In genomic region chr2:18455256-18455862, GRCh38 we compare ENCODE assay signal across 10 cellular contexts.
DNase-seq lines count a peak whose midpoint lies in the region; ATAC-seq, FAIRE-seq and TF ChIP-seq lines count a peak whose summit lies in the region.
"Had no signal": no experiment of that assay in that cellular context is flagged by ENCODE, and none has a peak within 500 bp of the region (broad histone marks: within the 10 kb centered on the region; RNA-seq: fewer than 3 reads in every experiment).

No MANE protein-coding gene starts in this region.

- H3K36me3 ChIP-seq in stomach, result no peaks in the 10 kb centered on the region

- no peak overlapping the region for H4K8ac ChIP-seq in H9 (replicated peaks; ENCODE audit: insufficient read length, low read depth, low read length)

- H4K5ac ChIP-seq in H9 (ENCODE audit: insufficient read length, low read depth, low read length), result no peak overlapping the region

- no peak overlapping the region for H3K18ac ChIP-seq in H9 (ENCODE audit: insufficient read length, low read depth, low read length)

- H3K9me3 Mint-ChIP-seq in H9, result 0 out of 5 replicates have a peak, but pooled peaks cover 0 to 2% of the 10 kb centered on the region in 2 experiments
- H3K9me3 Mint-ChIP-seq: activated naive CD4-positive, alpha-beta T cell treated with anti-CD3 and anti-CD28 coated beads, Interleukin-2, amount 50 U/mL, for 24 hours had no signal

- FAIRE-seq in D721Med (lab: Jason Lieb, UNC), result no peak

- H2AFZ ChIP-seq in H9 (ENCODE audit: low read length), result no peak overlapping the region

- H3K4me1 ChIP-seq in H9 (ENCODE audit: insufficient read depth, low read length) (peaks cover 6% of the 10 kb centered on the region; the same call in 1 of the 2 replicates), stomach (peaks cover 0 to 22% (median 9%) of the 10 kb centered on the region in 4 donors)

- DNase-seq in H9, result peak; percentile 49
- no peak for DNase-seq in left cardiac atrium
- no peak for DNase-seq in stomach
- DNase-seq in D721Med (ENCODE audit: insufficient read length, low spot score), result no peak
- DNase-seq in Kasumi-1 (lab: John Stamatoyannopoulos, UW), result no peak
- DNase-seq in activated CD4-positive, alpha-beta T cell treated with anti-CD3 and anti-CD28 coated beads, Interleukin-2, amount 50 U/mL, for 1 hour, result no peak
- no peak for DNase-seq in activated gamma-delta T cell (lab: John Stamatoyannopoulos, UW)

- H3K27ac ChIP-seq in H9 (ENCODE audit: insufficient read length, low read depth, low read length) (no peak overlapping the region), VCaP (no peak overlapping the region), stomach (peak overlapping the region in 3 of 5 donors; percentile 50 to 65 (median 57))
- H3K27ac ChIP-seq: SK-N-MC had no signal

- H4K20me1 ChIP-seq in H9 (ENCODE audit: control insufficient read depth, insufficient read depth, insufficient read length), result no peaks in the 10 kb centered on the region

- ATAC-seq in left cardiac atrium, result peak; percentile 75 to 79

- no peak overlapping the region for H2BK20ac ChIP-seq in H9 (ENCODE audit: low read depth, low read length, poor library complexity, severe bottlenecking)

- H3K27me3 ChIP-seq in H9 (ENCODE audit: insufficient read depth, low read length) (no peaks in the 10 kb centered on the region), stomach (peaks cover 0 to 2% (median 0%) of the 10 kb centered on the region in 3 donors)

- H3K56ac ChIP-seq in H9 (ENCODE audit: insufficient read length, low read depth, low read length), result no peak overlapping the region

- no CpG with 5 or more reads among the region's 5 CpGs for WGBS in H9 (ENCODE audit: extremely low coverage, insufficient read length, low lambda C conversion rate)
- 22 to 44% (median 30%) methylated on average over 5 of the region's 5 CpGs for WGBS in stomach, 5 donors

- H2AK5ac ChIP-seq in H9 (ENCODE audit: insufficient read length, low read length), result no peak overlapping the region

- H3K4me3 ChIP-seq in stomach, result no peak overlapping the region
- H3K4me3 ChIP-seq: SK-N-MC had no signal

- no peak overlapping the region for H2BK5ac ChIP-seq in H9 (ENCODE audit: insufficient read length, low read length)

- H3K9ac ChIP-seq in H9 (ENCODE audit: extremely low read depth, insufficient read length, low read length), result no peak overlapping the region

- H2BK12ac ChIP-seq in H9 (ENCODE audit: insufficient read length, low read depth, low read length), result no peak overlapping the region

- no peaks in the 10 kb centered on the region for H3K9me3 ChIP-seq in H9 (ENCODE audit: control insufficient read depth, low read depth, low read length)
- no peaks in the 10 kb centered on the region for H3K9me3 ChIP-seq in stomach

- H3K79me1 ChIP-seq in H9 (ENCODE audit: insufficient read depth, low read depth, low read length, poor library complexity, severe bottlenecking), result no peaks in the 10 kb centered on the region

- H3K79me2 ChIP-seq in H9 (ENCODE audit: insufficient read depth, low read length), result no peaks in the 10 kb centered on the region

- no peak overlapping the region for H3K4me2 ChIP-seq in H9 (ENCODE audit: insufficient read depth, insufficient read length, low read length)

- H3K23me2 ChIP-seq in H9 (ENCODE audit: insufficient read length, low read depth, low read length, poor library complexity, severe bottlenecking), result no peaks in the 10 kb centered on the region

- no peak overlapping the region for H3K14ac ChIP-seq in H9 (ENCODE audit: insufficient read depth, low read length)

- H3K27me3 Mint-ChIP-seq in H9 (ENCODE audit: low read depth), result no peaks in the 10 kb centered on the region

- H3K4ac ChIP-seq in H9 (ENCODE audit: low read depth, low read length), result no peak overlapping the region

- H2BK120ac ChIP-seq in H9 (ENCODE audit: low read depth, low read length, poor library complexity, severe bottlenecking), result no peak overlapping the region

- no peak overlapping the region for H4K91ac ChIP-seq in H9 (ENCODE audit: insufficient read length, low read depth, low read length)

- TF ChIP-seq EP300 in stomach (IDR thresholded peaks at IDR 0.05), result no peak

- no peak overlapping the region for H3K23ac ChIP-seq in H9 (ENCODE audit: insufficient read length, low read depth, low read length)

- H2BK15ac ChIP-seq in H9 (ENCODE audit: low read depth, low read length), result no peak overlapping the region

- peaks cover 18 to 19% of the 10 kb centered on the region in 2 experiments for H3K4me1 Mint-ChIP-seq in H9
- H3K4me1 Mint-ChIP-seq: activated naive CD4-positive, alpha-beta T cell treated with anti-CD3 and anti-CD28 coated beads, Interleukin-2, amount 50 U/mL, for 24 hours had no signal

- H3K27ac Mint-ChIP-seq in H9, result peak overlapping the region in 1 of 3 experiments; percentile 79; a peak in 3 of 7 replicates
- H3K27ac Mint-ChIP-seq: activated naive CD4-positive, alpha-beta T cell treated with anti-CD3 and anti-CD28 coated beads, Interleukin-2, amount 50 U/mL, for 24 hours had no signal

- TF ChIP-seq CTCF in H9 (conservative IDR thresholded peaks at IDR 0.05) (peak; percentile 61), VCaP (conservative IDR thresholded peaks at IDR 0.05) (peak; percentile 26; the same call in 1 of the 2 replicates), stomach (IDR thresholded peaks at IDR 0.05) (peak in 2 of 7 experiments; percentile 8 to 26), D721Med (IDR thresholded peaks at IDR 0.05; ENCODE audit: insufficient read depth, missing control alignments) (no peak)

- H3K4me3 Mint-ChIP-seq in H9, result no peak overlapping the region; a peak in 1 of 5 replicates
- H3K4me3 Mint-ChIP-seq: activated naive CD4-positive, alpha-beta T cell treated with anti-CD3 and anti-CD28 coated beads, Interleukin-2, amount 50 U/mL, for 24 hours had no signal

- H3T11ph ChIP-seq in H9 (ENCODE audit: low read length), result no peak overlapping the region

- no peak for TF ChIP-seq POLR2A in stomach (IDR thresholded peaks at IDR 0.05)

- no peaks in the 10 kb centered on the region for H3K36me3 Mint-ChIP-seq in H9 (ENCODE audit: insufficient read depth in 1 of 3, low read depth in 3 of 3)
- H3K36me3 Mint-ChIP-seq: activated naive CD4-positive, alpha-beta T cell treated with anti-CD3 and anti-CD28 coated beads, Interleukin-2, amount 50 U/mL, for 24 hours had no signal

- intact Hi-C loops in left cardiac atrium (cut with DNase I) (no loop called here), stomach (cut with DNase I; ENCODE audit: low total_unique reads) (no loop called here)

Comparison
In these comparisons a context has a peak if more than half of its experiments do, and no peak if none do; other contexts are left out.
1. H3K27ac ChIP-seq: peak in stomach (3 of 5); none in H9 (single experiment) and VCaP (single experiment).